8 cellular contexts compared by ENCODE assay signal in the genomic region with DNA sequence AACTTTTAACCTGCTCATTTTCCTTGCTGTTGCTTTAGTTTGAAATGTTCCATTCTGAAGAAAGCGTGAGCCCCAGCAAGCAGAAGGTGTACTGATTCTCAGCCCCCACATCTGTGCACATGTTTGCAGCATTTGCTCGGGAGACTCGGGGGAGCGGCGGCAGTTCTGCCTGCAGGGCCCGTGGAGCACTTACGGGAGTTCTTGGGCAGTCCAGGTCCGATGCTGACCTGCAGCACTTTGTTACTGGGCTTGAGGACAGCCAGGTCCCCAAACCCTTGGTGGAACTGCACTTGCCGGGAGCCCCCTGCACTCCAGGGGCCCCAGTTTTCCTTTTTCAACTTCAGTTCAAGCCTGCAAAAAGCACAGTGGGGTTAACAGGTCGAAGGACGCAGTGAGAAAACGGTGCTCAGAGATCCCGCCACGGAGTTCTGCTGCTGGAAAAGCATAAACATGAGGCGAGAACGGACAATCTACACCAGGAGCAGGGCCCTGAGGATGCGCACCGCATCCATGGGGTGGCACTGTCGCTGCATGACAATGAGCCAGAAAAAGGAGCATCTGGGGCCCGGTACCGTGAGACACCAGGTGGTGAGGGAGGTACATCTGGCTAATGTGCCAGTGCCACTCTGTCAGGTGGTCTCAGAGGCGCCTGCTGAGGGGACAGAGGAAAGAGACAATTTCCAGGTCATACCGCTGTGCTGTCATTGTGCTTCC. TPM values are rescaled to one million over a fixed set of nuclear protein-coding genes. Genes with fewer than 3 reads are reported as not detected.
A peak's percentile ranks its signal among the peaks of the same experiment; 100 is the strongest.
DNase-seq lines count a peak whose midpoint lies in the region; ATAC-seq and TF ChIP-seq lines count a peak whose summit lies in the region.

No MANE protein-coding gene starts in this region.

- H3K27ac ChIP-seq in liver (ENCODE audit: low read depth in 1 of 2, low read length in 2 of 2): no peak overlapping the region

- no peak for ATAC-seq in HG03175 (IDR thresholded peaks at IDR 0.05; ENCODE audit: unreplicated experiment)
- ATAC-seq in GM18868 (IDR thresholded peaks at IDR 0.05; ENCODE audit: unreplicated experiment): no peak
- no peak for ATAC-seq in Right ventricle myocardium inferior

- H3K27ac Mint-ChIP-seq in activated CD4-positive, alpha-beta memory T cell treated with anti-CD3 and anti-CD28 coated beads, Interleukin-2, amount 10 ng/mL, durations not matched to agents 7 days and 5 days: no peak overlapping the region

- H3K27me3 ChIP-seq in GM06990 (replicated peaks; ENCODE audit: control insufficient read depth, insufficient read depth, low read length) (no peaks in the 10 kb centered on the region), liver (ENCODE audit: control insufficient read depth in 4 of 4, insufficient read depth in 4 of 4, low read length in 3 of 4) (no peaks in the 10 kb centered on the region)

- TF ChIP-seq CTCF in GM06990 (IDR thresholded peaks at IDR 0.05; ENCODE audit: insufficient read depth, low read length, poor library complexity, severe bottlenecking) (peak; percentile 13), liver (IDR thresholded peaks at IDR 0.05; ENCODE audit: low read depth, low read length, missing input control) (peak; percentile 26)

- H3K4me1 ChIP-seq in liver (ENCODE audit: control insufficient read depth in 4 of 4, insufficient read depth in 4 of 4, low read length in 3 of 4): no peaks in the 10 kb centered on the region

- DNase-seq in GM06990 (ENCODE audit: extremely low read depth, insufficient read length): no peak
- peak; percentile 22 for DNase-seq in NCI-H1694 (lab: John Stamatoyannopoulos, UW)
- peak; percentile 42 for DNase-seq in activated CD4-positive, alpha-beta memory T cell treated with anti-CD3 and anti-CD28 coated beads, Interleukin-2, amount 10 ng/mL, durations not matched to agents 7 days and 5 days
- no peak for DNase-seq in HK-2 (ENCODE audit: unreplicated experiment)
- DNase-seq in Right ventricle myocardium inferior (ENCODE audit: missing footprints): no peak

- H3K4me3 Mint-ChIP-seq in activated CD4-positive, alpha-beta memory T cell treated with anti-CD3 and anti-CD28 coated beads, Interleukin-2, amount 10 ng/mL, durations not matched to agents 7 days and 5 days: no peak overlapping the region

- H3K4me1 Mint-ChIP-seq in activated CD4-positive, alpha-beta memory T cell treated with anti-CD3 and anti-CD28 coated beads, Interleukin-2, amount 10 ng/mL, durations not matched to agents 7 days and 5 days: peaks cover 11% of the 10 kb centered on the region

- H3K36me3 Mint-ChIP-seq in activated CD4-positive, alpha-beta memory T cell treated with anti-CD3 and anti-CD28 coated beads, Interleukin-2, amount 10 ng/mL, durations not matched to agents 7 days and 5 days (ENCODE audit: low read depth): peaks cover 9% of the 10 kb centered on the region

- POLR2A ChIA-PET in activated CD4-positive, alpha-beta memory T cell treated with anti-CD3 and anti-CD28 coated beads, Interleukin-2, amount 10 ng/mL, durations not matched to agents 7 days and 5 days (lab: Charles Lee): no interaction called here

- H3K9me3 ChIP-seq in liver (ENCODE audit: control insufficient read depth in 4 of 4, low read length in 3 of 4): no peaks in the 10 kb centered on the region

- no peak overlapping the region for H3K9ac ChIP-seq in liver (ENCODE audit: low read depth in 1 of 2, low read length in 2 of 2)

- intact Hi-C loops in Right ventricle myocardium inferior (cut with DNase I): no loop called here

- WGBS in liver: 92% methylated on average over 23 of the region's 23 CpGs

- CTCF ChIA-PET in activated CD4-positive, alpha-beta memory T cell treated with anti-CD3 and anti-CD28 coated beads, Interleukin-2, amount 10 ng/mL, durations not matched to agents 7 days and 5 days (lab: Charles Lee): interaction anchor here (0.9 to 2.1 kb wide), 7 partner anchors 9 to 368 kb away, joined by 3 to 13 read pairs (median 4); no protein-coding TSS in a partner anchor

- H3K4me3 ChIP-seq in GM06990 (replicated peaks; ENCODE audit: low read depth, low read length): no peak overlapping the region
- no peak overlapping the region for H3K4me3 ChIP-seq in liver (ENCODE audit: low read depth in 1 of 3, low read length in 3 of 3)

- H3K36me3 ChIP-seq in GM06990 (ENCODE audit: control insufficient read depth, insufficient read depth, low read length) (peaks cover 34% of the 10 kb centered on the region), liver (ENCODE audit: control insufficient read depth in 4 of 4, insufficient read depth in 3 of 4, low read depth in 1 of 4, low read length in 3 of 4) (peaks cover 8 to 53% (median 18%) of the 10 kb centered on the region in 4 donors)

- H3K27me3 Mint-ChIP-seq in activated CD4-positive, alpha-beta memory T cell treated with anti-CD3 and anti-CD28 coated beads, Interleukin-2, amount 10 ng/mL, durations not matched to agents 7 days and 5 days: no peaks in the 10 kb centered on the region

- TF ChIP-seq RAD21 in liver (IDR thresholded peaks at IDR 0.05): peak; percentile 34 to 58

- H3K9me3 Mint-ChIP-seq in activated CD4-positive, alpha-beta memory T cell treated with anti-CD3 and anti-CD28 coated beads, Interleukin-2, amount 10 ng/mL, durations not matched to agents 7 days and 5 days: no peaks in the 10 kb centered on the region

TF ChIP-seq in liver, 16 proteins besides CTCF, POLR2A, EP300 and RAD21:
- TF ChIP-seq HNF4A (conservative IDR thresholded peaks at IDR 0.05) (no peak), RXRA (IDR thresholded peaks at IDR 0.05) (no peak), NR2F2 (IDR thresholded peaks at IDR 0.05) (no peak), TAF1 (conservative IDR thresholded peaks at IDR 0.05) (no peak)
- TF ChIP-seq, protein P1, sequence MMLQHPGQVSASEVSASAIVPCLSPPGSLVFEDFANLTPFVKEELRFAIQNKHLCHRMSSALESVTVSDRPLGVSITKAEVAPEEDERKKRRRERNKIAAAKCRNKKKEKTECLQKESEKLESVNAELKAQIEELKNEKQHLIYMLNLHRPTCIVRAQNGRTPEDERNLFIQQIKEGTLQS (IDR thresholded peaks at IDR 0.05): no peak
- TF ChIP-seq, protein P2, sequence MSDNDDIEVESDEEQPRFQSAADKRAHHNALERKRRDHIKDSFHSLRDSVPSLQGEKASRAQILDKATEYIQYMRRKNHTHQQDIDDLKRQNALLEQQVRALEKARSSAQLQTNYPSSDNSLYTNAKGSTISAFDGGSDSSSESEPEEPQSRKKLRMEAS (IDR thresholded peaks at IDR 0.05): no peak
- TF ChIP-seq, protein P3, sequence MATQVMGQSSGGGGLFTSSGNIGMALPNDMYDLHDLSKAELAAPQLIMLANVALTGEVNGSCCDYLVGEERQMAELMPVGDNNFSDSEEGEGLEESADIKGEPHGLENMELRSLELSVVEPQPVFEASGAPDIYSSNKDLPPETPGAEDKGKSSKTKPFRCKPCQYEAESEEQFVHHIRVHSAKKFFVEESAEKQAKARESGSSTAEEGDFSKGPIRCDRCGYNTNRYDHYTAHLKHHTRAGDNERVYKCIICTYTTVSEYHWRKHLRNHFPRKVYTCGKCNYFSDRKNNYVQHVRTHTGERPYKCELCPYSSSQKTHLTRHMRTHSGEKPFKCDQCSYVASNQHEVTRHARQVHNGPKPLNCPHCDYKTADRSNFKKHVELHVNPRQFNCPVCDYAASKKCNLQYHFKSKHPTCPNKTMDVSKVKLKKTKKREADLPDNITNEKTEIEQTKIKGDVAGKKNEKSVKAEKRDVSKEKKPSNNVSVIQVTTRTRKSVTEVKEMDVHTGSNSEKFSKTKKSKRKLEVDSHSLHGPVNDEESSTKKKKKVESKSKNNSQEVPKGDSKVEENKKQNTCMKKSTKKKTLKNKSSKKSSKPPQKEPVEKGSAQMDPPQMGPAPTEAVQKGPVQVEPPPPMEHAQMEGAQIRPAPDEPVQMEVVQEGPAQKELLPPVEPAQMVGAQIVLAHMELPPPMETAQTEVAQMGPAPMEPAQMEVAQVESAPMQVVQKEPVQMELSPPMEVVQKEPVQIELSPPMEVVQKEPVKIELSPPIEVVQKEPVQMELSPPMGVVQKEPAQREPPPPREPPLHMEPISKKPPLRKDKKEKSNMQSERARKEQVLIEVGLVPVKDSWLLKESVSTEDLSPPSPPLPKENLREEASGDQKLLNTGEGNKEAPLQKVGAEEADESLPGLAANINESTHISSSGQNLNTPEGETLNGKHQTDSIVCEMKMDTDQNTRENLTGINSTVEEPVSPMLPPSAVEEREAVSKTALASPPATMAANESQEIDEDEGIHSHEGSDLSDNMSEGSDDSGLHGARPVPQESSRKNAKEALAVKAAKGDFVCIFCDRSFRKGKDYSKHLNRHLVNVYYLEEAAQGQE (IDR thresholded peaks at IDR 0.05): no peak

RNA-seq across cellular contexts. Expression of a gene that starts 45.6 kb away (rescaled TPM):
- not detected for total RNA-seq in activated CD4-positive, alpha-beta memory T cell treated with anti-CD3 and anti-CD28 coated beads, Interleukin-2, amount 10 ng/mL, durations not matched to agents 7 days and 5 days
- not detected for total RNA-seq in liver
- not detected for polyA plus RNA-seq in liver
- total RNA-seq in Right ventricle myocardium inferior: not detected

RNA-seq across cellular contexts. Expression of a gene that starts 56.1 kb away (rescaled TPM):
- total RNA-seq in activated CD4-positive, alpha-beta memory T cell treated with anti-CD3 and anti-CD28 coated beads, Interleukin-2, amount 10 ng/mL, durations not matched to agents 7 days and 5 days: 10 to 100 TPM; 92.5 to 96.3 TPM
- total RNA-seq in liver: 10 to 100 TPM in 1 of 2 donors, under 1 TPM in 1; 0.42 to 53.1 TPM
- 1 to 10 TPM; 1.5 to 2.5 TPM for polyA plus RNA-seq in liver
- 0.54 TPM for total RNA-seq in Right ventricle myocardium inferior

Comparison
In these comparisons a context has a peak if more than half of its experiments do, and no peak if none do; other contexts are left out.
1. DNase-seq: peak in NCI-H1694 (single experiment) and activated CD4-positive, alpha-beta memory T cell treated with anti-CD3 and anti-CD28 coated beads, Interleukin-2, amount 10 ng/mL, durations not matched to agents 7 days and 5 days (single experiment); none in GM06990 (single experiment), HK-2 (single experiment) and Right ventricle myocardium inferior (single experiment).